Comparison of ENCODE assay signal across 1 cellular context in genomic region chr3:48879307-48879993, GRCh38.
TF ChIP-seq lines count a peak whose summit lies in the region.

No MANE protein-coding gene starts in this region.

TF ChIP-seq in GM12878, 131 proteins besides CTCF, POLR2A, EP300 and RAD21 (continues in another document):
- TF ChIP-seq NFXL1 (IDR thresholded peaks at IDR 0.05; ENCODE audit: borderline replicate concordance) (no peak), ZBED1 (IDR thresholded peaks at IDR 0.05; ENCODE audit: borderline replicate concordance) (no peak), ZBTB40 (IDR thresholded peaks at IDR 0.05; ENCODE audit: borderline replicate concordance) (no peak), ZNF24 (IDR thresholded peaks at IDR 0.05) (no peak), MEF2A (IDR thresholded peaks at IDR 0.05; ENCODE audit: insufficient read depth, low read depth, low read length) (no peak), USF2 (IDR thresholded peaks at IDR 0.05; ENCODE audit: borderline replicate concordance, low read depth, low read length) (no peak), PAX5 (IDR thresholded peaks at IDR 0.05; ENCODE audit: borderline replicate concordance, low read depth, low read length) (0 out of 2 replicates have a peak, but pooled peaks have one; percentile 33), EZH2 (IDR thresholded peaks at IDR 0.05; ENCODE audit: borderline replicate concordance, control insufficient read depth, low read depth, low read length) (no peak), RCOR1 (conservative IDR thresholded peaks at IDR 0.05; ENCODE audit: low read depth, low read length) (no peak), EGR1 (IDR thresholded peaks at IDR 0.05; ENCODE audit: borderline replicate concordance in 1 of 2, low read depth in 2 of 2, low read length in 2 of 2) (no peak), CEBPZ (IDR thresholded peaks at IDR 0.05; ENCODE audit: low read depth, low read length) (no peak), USF1 (IDR thresholded peaks at IDR 0.05; ENCODE audit: borderline replicate concordance, extremely low read length, insufficient read depth, low read depth, low read length) (no peak), IKZF2 (IDR thresholded peaks at IDR 0.05) (peak in 1 of 2 experiments; percentile 52; a peak in 2 of 4 replicates), MTA3 (IDR thresholded peaks at IDR 0.05; ENCODE audit: borderline replicate concordance, low read length) (no peak), ESRRA (IDR thresholded peaks at IDR 0.05; ENCODE audit: low read length) (no peak), ASH2L (IDR thresholded peaks at IDR 0.05; ENCODE audit: borderline replicate concordance, low read depth) (no peak), WRNIP1 (IDR thresholded peaks at IDR 0.05; ENCODE audit: borderline replicate concordance, low read depth, low read length) (no peak), CREM (IDR thresholded peaks at IDR 0.05; ENCODE audit: low read depth) (no peak), ZNF687 (IDR thresholded peaks at IDR 0.05) (no peak), CHD2 (IDR thresholded peaks at IDR 0.05; ENCODE audit: borderline replicate concordance, low read depth, low read length) (no peak), JUNB (IDR thresholded peaks at IDR 0.05) (no peak), IRF3 (IDR thresholded peaks at IDR 0.05) (no peak), HDAC6 (IDR thresholded peaks at IDR 0.05; ENCODE audit: unreplicated experiment) (no peak), REST (IDR thresholded peaks at IDR 0.05; ENCODE audit: low read depth, low read length) (no peak), SMC3 (IDR thresholded peaks at IDR 0.05; ENCODE audit: borderline replicate concordance, low read length) (no peak), PKNOX1 (IDR thresholded peaks at IDR 0.05) (no peak), MTA2 (IDR thresholded peaks at IDR 0.05; ENCODE audit: low read depth) (peak; percentile 43; the same call in 1 of the 2 replicates), HDGF (IDR thresholded peaks at IDR 0.05) (no peak), DPF2 (IDR thresholded peaks at IDR 0.05) (peak; percentile 57; the same call in 1 of the 2 replicates), YY1 (IDR thresholded peaks at IDR 0.05; ENCODE audit: low read depth, low read length) (peak; percentile 54; the same call in 1 of the 2 replicates), NFYA (IDR thresholded peaks at IDR 0.05; ENCODE audit: borderline replicate concordance, low read depth, low read length) (no peak), PML (IDR thresholded peaks at IDR 0.05; ENCODE audit: low read length) (no peak), MEF2B (IDR thresholded peaks at IDR 0.05; ENCODE audit: partially characterized antibody, poor library complexity, severe bottlenecking) (no peak), NFIC (IDR thresholded peaks at IDR 0.05; ENCODE audit: low read depth, low read length) (0 out of 2 replicates have a peak, but pooled peaks have one; percentile 19), ELK1 (IDR thresholded peaks at IDR 0.05; ENCODE audit: low read depth, low read length) (no peak), IKZF1 (conservative IDR thresholded peaks at IDR 0.05) (peak; percentile 55; the same call in 1 of the 2 replicates), RUNX3 (IDR thresholded peaks at IDR 0.05; ENCODE audit: low read length) (peak; percentile 46), CREB1 (IDR thresholded peaks at IDR 0.05; ENCODE audit: low read depth) (no peak)
